ENCODE assay signal across 36 cellular contexts in the genomic region with DNA sequence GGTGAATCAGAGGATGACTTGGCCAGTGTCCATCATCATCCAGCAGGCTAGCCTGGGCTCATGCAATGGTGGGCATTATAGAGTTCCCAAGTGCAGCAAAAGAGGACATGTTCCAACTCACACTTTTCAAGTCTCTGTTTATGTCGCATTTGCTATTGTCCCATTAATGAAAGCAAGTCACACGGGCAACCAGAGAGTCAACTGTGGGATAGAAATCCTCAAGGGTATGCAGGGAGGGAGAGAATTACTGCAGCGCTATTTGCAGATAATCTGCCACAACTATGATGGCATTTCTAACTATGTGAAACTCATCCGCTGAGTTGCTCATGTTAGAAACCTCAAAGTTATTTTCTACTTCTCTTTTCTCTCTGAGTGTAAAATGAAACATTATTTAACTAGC.
"Had no signal": no experiment of that assay in that cellular context is flagged by ENCODE, and none has a peak within 500 bp of the region (broad histone marks: within the 10 kb centered on the region; RNA-seq: fewer than 3 reads in every experiment).

No MANE protein-coding gene starts in this region.

- H3K27ac ChIP-seq: body of pancreas, breast epithelium, SJSA1 had no signal

- H3K4me3 Mint-ChIP-seq: activated CD4-positive, alpha-beta memory T cell treated with anti-CD3 and anti-CD28 coated beads for 36 hours; activated CD4-positive, alpha-beta T cell treated with anti-CD3 and anti-CD28 coated beads for 36 hours; activated naive CD4-positive, alpha-beta T cell treated with anti-CD3 and anti-CD28 coated beads, Interleukin-2, amount 10 ng/mL, durations not matched to agents 7 days and 5 days; activated naive CD8-positive, alpha-beta T cell; activated naive CD8-positive, alpha-beta T cell treated with anti-CD3 and anti-CD28 coated beads, Interleukin-2, amount 50 U/mL, for 24 hours; activated T-cell treated with anti-CD3 and anti-CD28 coated beads, Interleukin-2, amount 50 U/mL, for 4 hours; T-helper 1 cell treated with Interleukin-12 subunit alpha and Interleukin-12 subunit beta and Interleukin-4 antibody, amounts not matched to agents 30 μg/mL and 1 μg/mL, for 36 hours; T-helper 2 cell treated with Interferon-gamma antibody and Interleukin-4, amounts not matched to agents 5 μg/mL and 100 μg/mL, for 36 hours; WTC11 had no signal

- H3K36me3 Mint-ChIP-seq: activated CD4-positive, alpha-beta memory T cell treated with anti-CD3 and anti-CD28 coated beads for 36 hours; activated naive CD4-positive, alpha-beta T cell treated with anti-CD3 and anti-CD28 coated beads, Interleukin-2, amount 10 ng/mL, durations not matched to agents 7 days and 5 days; activated naive CD8-positive, alpha-beta T cell; WTC11 had no signal

- H3K4me1 Mint-ChIP-seq: activated naive CD4-positive, alpha-beta T cell treated with anti-CD3 and anti-CD28 coated beads, Interleukin-2, amount 10 ng/mL, durations not matched to agents 7 days and 5 days had no signal

- H3K9me3 ChIP-seq: body of pancreas, breast epithelium, SJSA1, SK-N-SH had no signal

- H3K36me3 ChIP-seq: breast epithelium, SJSA1 had no signal

- H3K4me1 ChIP-seq: body of pancreas, breast epithelium, SJSA1 had no signal

- H3K4me3 ChIP-seq: body of pancreas, breast epithelium, K562, SJSA1 had no signal

- ATAC-seq: activated CD4-positive, alpha-beta T cell treated with anti-CD3 and anti-CD28 coated beads for 36 hours; activated CD4-positive, CD25-positive, alpha-beta regulatory T cell treated with anti-CD3 and anti-CD28 coated beads, Interleukin-2, amount 50 U/mL, for 24 hours; activated naive CD8-positive, alpha-beta T cell treated with anti-CD3 and anti-CD28 coated beads, Interleukin-2, amount 50 U/mL, for 24 hours; activated T-cell treated with anti-CD3 and anti-CD28 coated beads, Interleukin-2, amount 50 U/mL, for 4 hours; body of pancreas; K562; Panc1; WTC11 had no signal

- DNase-seq: activated CD4-positive, alpha-beta memory T cell treated with anti-CD3 and anti-CD28 coated beads for 36 hours; activated CD4-positive, alpha-beta T cell treated with anti-CD3 and anti-CD28 coated beads for 36 hours; activated CD4-positive, alpha-beta T cell treated with anti-CD3 and anti-CD28 coated beads, Interleukin-2, amount 50 U/mL, for 1 hour; activated CD8-positive, alpha-beta memory T cell treated with anti-CD3 and anti-CD28 coated beads, Interleukin-2, amount 50 U/mL, for 4 hours; activated effector memory CD4-positive, alpha-beta T cell treated with Interleukin-2 at 50 U/mL for 16 hours; activated naive CD4-positive, alpha-beta T cell treated with anti-CD3 and anti-CD28 coated beads, Interleukin-2, amount 10 ng/mL, durations not matched to agents 7 days and 5 days; activated naive CD8-positive, alpha-beta T cell treated with anti-CD3 and anti-CD28 coated beads, Interleukin-2, amount 50 U/mL, for 24 hours; activated T-cell treated with anti-CD3 and anti-CD28 coated beads for 4 hours; activated T-cell treated with anti-CD3 and anti-CD28 coated beads, Interleukin-2, amount 50 U/mL, for 4 hours; amniotic stem cell; aorta; body of pancreas; caudate nucleus; NCI-H1048; NCI-H1105 treated with DMSO at 0.1 percent for 48 hours; NCI-H1436; NCI-H1694; NCI-H1930; NCI-H2081 treated with DMSO at 0.1 percent for 48 hours; NCI-H226; NCI-H446 treated with DMSO at 0.1 percent for 48 hours; NCI-H524; NCI-H69; NCI-H82; RPMI8226; SHP77 treated with DMSO at 0.1 percent for 48 hours; SK-N-SH had no signal

- H3K4me2 ChIP-seq: SK-N-SH had no signal

- H3K27ac Mint-ChIP-seq: activated CD4-positive, alpha-beta memory T cell treated with anti-CD3 and anti-CD28 coated beads for 36 hours; activated CD4-positive, alpha-beta T cell treated with anti-CD3 and anti-CD28 coated beads for 36 hours; activated naive CD4-positive, alpha-beta T cell treated with anti-CD3 and anti-CD28 coated beads, Interleukin-2, amount 10 ng/mL, durations not matched to agents 7 days and 5 days; activated naive CD8-positive, alpha-beta T cell; activated naive CD8-positive, alpha-beta T cell treated with anti-CD3 and anti-CD28 coated beads, Interleukin-2, amount 50 U/mL, for 24 hours; T-helper 1 cell treated with Interleukin-12 subunit alpha and Interleukin-12 subunit beta and Interleukin-4 antibody, amounts not matched to agents 30 μg/mL and 1 μg/mL, for 36 hours; T-helper 2 cell treated with Interferon-gamma antibody and Interleukin-4, amounts not matched to agents 5 μg/mL and 100 μg/mL, for 36 hours; WTC11 had no signal

- H3K9me3 Mint-ChIP-seq: activated CD4-positive, alpha-beta memory T cell treated with anti-CD3 and anti-CD28 coated beads for 36 hours; activated naive CD4-positive, alpha-beta T cell treated with anti-CD3 and anti-CD28 coated beads, Interleukin-2, amount 10 ng/mL, durations not matched to agents 7 days and 5 days; activated naive CD8-positive, alpha-beta T cell treated with anti-CD3 and anti-CD28 coated beads, Interleukin-2, amount 50 U/mL, for 24 hours; activated T-cell treated with anti-CD3 and anti-CD28 coated beads, Interleukin-2, amount 50 U/mL, for 4 hours; T-helper 1 cell treated with Interleukin-12 subunit alpha and Interleukin-12 subunit beta and Interleukin-4 antibody, amounts not matched to agents 30 μg/mL and 1 μg/mL, for 36 hours; T-helper 2 cell treated with Interferon-gamma antibody and Interleukin-4, amounts not matched to agents 5 μg/mL and 100 μg/mL, for 36 hours; WTC11 had no signal

- H3K27me3 Mint-ChIP-seq: activated CD4-positive, alpha-beta memory T cell treated with anti-CD3 and anti-CD28 coated beads for 36 hours; activated CD4-positive, alpha-beta T cell treated with anti-CD3 and anti-CD28 coated beads for 36 hours; activated naive CD4-positive, alpha-beta T cell treated with anti-CD3 and anti-CD28 coated beads, Interleukin-2, amount 10 ng/mL, durations not matched to agents 7 days and 5 days; activated naive CD8-positive, alpha-beta T cell treated with anti-CD3 and anti-CD28 coated beads, Interleukin-2, amount 50 U/mL, for 24 hours had no signal

- FAIRE-seq: K562 had no signal

- H3K9ac ChIP-seq: SK-N-SH had no signal

- H3K27me3 ChIP-seq: body of pancreas, SJSA1 had no signal
